25 cellular contexts compared by ENCODE assay signal in genomic region chr11:8779732-8780131, GRCh38.
"Had no signal": no experiment of that assay in that cellular context is flagged by ENCODE, and none has a peak within 500 bp of the region (broad histone marks: within the 10 kb centered on the region; RNA-seq: fewer than 3 reads in every experiment).

No MANE protein-coding gene starts in this region.

- H3K27ac Mint-ChIP-seq: activated CD4-positive, alpha-beta T cell treated with anti-CD3 and anti-CD28 coated beads, Interleukin-2, amount 10 ng/mL, durations not matched to agents 7 days and 5 days; activated CD8-positive, alpha-beta memory T cell treated with anti-CD3 and anti-CD28 coated beads, Interleukin-2, amount 10 ng/mL, durations not matched to agents 7 days and 5 days; activated CD8-positive, alpha-beta T cell treated with anti-CD3 and anti-CD28 coated beads for 36 hours; activated naive CD8-positive, alpha-beta T cell treated with anti-CD3 and anti-CD28 coated beads, Interleukin-2, amount 50 U/mL, for 24 hours; activated T-helper 1 cell treated with anti-CD3 and anti-CD28 coated beads, Interleukin-12 subunit alpha, Interleukin-12 subunit beta, Interleukin-2, Interleukin-4 antibody, amounts not matched to agents 30 ng/mL and 10 ng/mL and 1 ng/mL, durations not matched to agents 14 hours and 24 hours and 36 hours; dendritic cell treated with granulocyte-macrophage colony-stimulating factor and Interleukin-4, amounts not matched to agents 40 ng/mL and 50 ng/mL, for 4 days had no signal

- H3K4me1 Mint-ChIP-seq: activated CD4-positive, alpha-beta T cell treated with anti-CD3 and anti-CD28 coated beads, Interleukin-2, amount 10 ng/mL, durations not matched to agents 7 days and 5 days; activated CD8-positive, alpha-beta memory T cell treated with anti-CD3 and anti-CD28 coated beads, Interleukin-2, amount 10 ng/mL, durations not matched to agents 7 days and 5 days; activated naive CD8-positive, alpha-beta T cell treated with anti-CD3 and anti-CD28 coated beads, Interleukin-2, amount 50 U/mL, for 24 hours had no signal

- H3K9me3 ChIP-seq: vagina had no signal

- H3K4me3 ChIP-seq: cardiac muscle cell, vagina had no signal

- H3K36me3 Mint-ChIP-seq: activated CD8-positive, alpha-beta memory T cell treated with anti-CD3 and anti-CD28 coated beads, Interleukin-2, amount 10 ng/mL, durations not matched to agents 7 days and 5 days had no signal

- H3K9ac ChIP-seq: parathyroid adenoma had no signal

- H3K4me3 Mint-ChIP-seq: activated CD4-positive, alpha-beta T cell treated with anti-CD3 and anti-CD28 coated beads, Interleukin-2, amount 10 ng/mL, durations not matched to agents 7 days and 5 days; activated CD8-positive, alpha-beta memory T cell treated with anti-CD3 and anti-CD28 coated beads, Interleukin-2, amount 10 ng/mL, durations not matched to agents 7 days and 5 days; activated CD8-positive, alpha-beta T cell treated with anti-CD3 and anti-CD28 coated beads for 36 hours; activated naive CD8-positive, alpha-beta T cell treated with anti-CD3 and anti-CD28 coated beads, Interleukin-2, amount 50 U/mL, for 24 hours; activated T-helper 1 cell treated with anti-CD3 and anti-CD28 coated beads, Interleukin-12 subunit alpha, Interleukin-12 subunit beta, Interleukin-2, Interleukin-4 antibody, amounts not matched to agents 30 ng/mL and 10 ng/mL and 1 ng/mL, durations not matched to agents 14 hours and 24 hours and 36 hours; dendritic cell treated with granulocyte-macrophage colony-stimulating factor and Interleukin-4, amounts not matched to agents 40 ng/mL and 50 ng/mL, for 4 days had no signal

- H3K9me3 Mint-ChIP-seq: activated CD4-positive, alpha-beta T cell treated with anti-CD3 and anti-CD28 coated beads, Interleukin-2, amount 10 ng/mL, durations not matched to agents 7 days and 5 days; activated CD8-positive, alpha-beta T cell treated with anti-CD3 and anti-CD28 coated beads for 36 hours; activated naive CD8-positive, alpha-beta T cell treated with anti-CD3 and anti-CD28 coated beads, Interleukin-2, amount 50 U/mL, for 24 hours; activated T-helper 1 cell treated with anti-CD3 and anti-CD28 coated beads, Interleukin-12 subunit alpha, Interleukin-12 subunit beta, Interleukin-2, Interleukin-4 antibody, amounts not matched to agents 30 ng/mL and 10 ng/mL and 1 ng/mL, durations not matched to agents 14 hours and 24 hours and 36 hours; dendritic cell treated with granulocyte-macrophage colony-stimulating factor and Interleukin-4, amounts not matched to agents 40 ng/mL and 50 ng/mL, for 4 days had no signal

- H3K27me3 ChIP-seq: cardiac muscle cell, vagina had no signal

- H3K4me1 ChIP-seq: parathyroid adenoma had no signal

- DNase-seq: activated CD4-positive, alpha-beta T cell treated with anti-CD3 and anti-CD28 coated beads, Interleukin-2, amount 10 ng/mL, durations not matched to agents 7 days and 5 days; activated CD4-positive, CD25-positive, alpha-beta regulatory T cell treated with anti-CD3 and anti-CD28 coated beads, Interleukin-2, amount 50 U/mL, for 72 hours; activated CD8-positive, alpha-beta memory T cell treated with anti-CD3 and anti-CD28 coated beads, Interleukin-2, amount 10 ng/mL, durations not matched to agents 7 days and 5 days; activated CD8-positive, alpha-beta T cell treated with anti-CD3 and anti-CD28 coated beads for 36 hours; activated gamma-delta T cell; activated naive CD4-positive, alpha-beta T cell treated with anti-CD3 and anti-CD28 coated beads, Interleukin-2, amount 50 U/mL, for 16 hours; activated naive CD8-positive, alpha-beta T cell treated with anti-CD3 and anti-CD28 coated beads, Interleukin-2, amount 50 U/mL, for 24 hours; activated T-cell treated with anti-CD3 and anti-CD28 coated beads for 4 hours; effector CD4-positive, alpha-beta T cell; erythroblast; head of caudate nucleus; mammary epithelial cell; midbrain; nucleus accumbens; stimulated activated CD4-positive, alpha-beta T cell treated with anti-CD3 and anti-CD28 coated beads, Interleukin-12 subunit alpha, Interleukin-12 subunit beta, amount 100 ng/mL, for 4 hours; stimulated activated CD4-positive, alpha-beta T cell treated with anti-CD3 and anti-CD28 coated beads, Interleukin-4, amount 100 ng/mL, for 4 hours; stimulated activated naive CD8-positive, alpha-beta T cell treated with anti-CD3 and anti-CD28 coated beads, Interleukin-15, Interleukin-2, amounts not matched to agents 100 U/mL and 50 U/mL, for 24 hours; trophoblast cell had no signal

- H3K27ac ChIP-seq: cardiac muscle cell, parathyroid adenoma, VCaP had no signal

- H3K36me3 ChIP-seq: cardiac muscle cell, vagina had no signal

- ATAC-seq: activated CD8-positive, alpha-beta memory T cell treated with anti-CD3 and anti-CD28 coated beads, Interleukin-2, amount 10 ng/mL, durations not matched to agents 7 days and 5 days; activated CD8-positive, alpha-beta T cell treated with anti-CD3 and anti-CD28 coated beads for 36 hours; activated naive CD8-positive, alpha-beta T cell treated with anti-CD3 and anti-CD28 coated beads, Interleukin-2, amount 50 U/mL, for 24 hours; SK-N-SH treated with all-trans-retinoic acid at 6 μM for 48 hours; stimulated activated naive CD8-positive, alpha-beta T cell treated with anti-CD3 and anti-CD28 coated beads, Interleukin-15, Interleukin-2, amounts not matched to agents 100 U/mL and 50 U/mL, for 24 hours had no signal
